ENCODE assay signal across 15 cellular contexts in the genomic region with DNA sequence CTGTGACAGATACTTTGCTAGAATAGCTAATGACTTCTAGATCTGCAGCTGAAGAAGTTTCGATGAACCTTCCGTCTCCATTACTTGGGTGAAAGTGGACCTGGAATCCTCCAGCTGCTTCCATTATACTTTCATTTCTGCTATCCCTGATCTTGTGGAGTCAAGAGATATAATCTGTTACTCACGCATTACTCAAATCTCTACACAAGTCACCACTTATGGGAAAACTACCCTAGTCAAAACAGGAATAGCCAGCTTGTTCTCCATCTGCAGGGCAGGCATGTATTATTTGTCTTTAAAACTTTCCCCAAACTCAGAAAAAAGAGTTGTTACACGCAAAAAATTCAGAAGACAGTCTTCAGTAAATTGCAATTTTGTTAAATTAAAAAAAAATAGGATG.
"Had no signal": no experiment of that assay in that cellular context is flagged by ENCODE, and none has a peak within 500 bp of the region (broad histone marks: within the 10 kb centered on the region; RNA-seq: fewer than 3 reads in every experiment).

No MANE protein-coding gene starts in this region.

- H3K27ac ChIP-seq: epithelial cell of prostate, lower lobe of right lung, tibial nerve, VCaP had no signal

- H3K36me3 ChIP-seq: lower lobe of right lung had no signal

- ATAC-seq: left cardiac atrium; lower lobe of right lung; right cardiac atrium; stimulated activated memory B cell treated with anti-CD40 and anti-IgM and Interleukin-4, amounts not matched to agents 10 μg/mL and 1 μg/mL and 100 μg/mL, for 72 hours had no signal

- H3K4me3 ChIP-seq: lower lobe of right lung, tibial nerve had no signal

- H3K9me3 ChIP-seq: lower lobe of right lung, tibial nerve had no signal

- H3K9me3 Mint-ChIP-seq: activated CD4-positive, alpha-beta memory T cell treated with anti-CD3 and anti-CD28 coated beads for 36 hours; naive B cell; stimulated activated memory B cell treated with anti-CD40 and anti-IgM and Interleukin-4, amounts not matched to agents 10 μg/mL and 1 μg/mL and 100 μg/mL, for 72 hours had no signal

- H3K36me3 Mint-ChIP-seq: naive B cell; stimulated activated memory B cell treated with anti-CD40 and anti-IgM and Interleukin-4, amounts not matched to agents 10 μg/mL and 1 μg/mL and 100 μg/mL, for 72 hours had no signal

- H3K27ac Mint-ChIP-seq: activated CD4-positive, alpha-beta memory T cell treated with anti-CD3 and anti-CD28 coated beads for 36 hours; stimulated activated memory B cell treated with anti-CD40 and anti-IgM and Interleukin-4, amounts not matched to agents 10 μg/mL and 1 μg/mL and 100 μg/mL, for 72 hours had no signal

- DNase-seq: activated CD4-positive, alpha-beta memory T cell treated with anti-CD3 and anti-CD28 coated beads for 36 hours; activated naive CD4-positive, alpha-beta T cell treated with Interleukin-2 at 50 U/mL for 16 hours; activated T-cell treated with anti-CD3 and anti-CD28 coated beads, Interleukin-2, amount 50 U/mL, for 48 hours; caudate nucleus; cortex of kidney; effector CD8-positive, alpha-beta T cell; left cardiac atrium; lower lobe of right lung; naive B cell; right cardiac atrium; T1000 had no signal

- H3K4me3 Mint-ChIP-seq: activated CD4-positive, alpha-beta memory T cell treated with anti-CD3 and anti-CD28 coated beads for 36 hours; stimulated activated memory B cell treated with anti-CD40 and anti-IgM and Interleukin-4, amounts not matched to agents 10 μg/mL and 1 μg/mL and 100 μg/mL, for 72 hours had no signal

- H3K27me3 ChIP-seq: tibial nerve had no signal

- H3K27me3 Mint-ChIP-seq: activated CD4-positive, alpha-beta memory T cell treated with anti-CD3 and anti-CD28 coated beads for 36 hours; naive B cell; stimulated activated memory B cell treated with anti-CD40 and anti-IgM and Interleukin-4, amounts not matched to agents 10 μg/mL and 1 μg/mL and 100 μg/mL, for 72 hours had no signal
